Comparison of ENCODE assay signal across 13 cellular contexts in the genomic region with DNA sequence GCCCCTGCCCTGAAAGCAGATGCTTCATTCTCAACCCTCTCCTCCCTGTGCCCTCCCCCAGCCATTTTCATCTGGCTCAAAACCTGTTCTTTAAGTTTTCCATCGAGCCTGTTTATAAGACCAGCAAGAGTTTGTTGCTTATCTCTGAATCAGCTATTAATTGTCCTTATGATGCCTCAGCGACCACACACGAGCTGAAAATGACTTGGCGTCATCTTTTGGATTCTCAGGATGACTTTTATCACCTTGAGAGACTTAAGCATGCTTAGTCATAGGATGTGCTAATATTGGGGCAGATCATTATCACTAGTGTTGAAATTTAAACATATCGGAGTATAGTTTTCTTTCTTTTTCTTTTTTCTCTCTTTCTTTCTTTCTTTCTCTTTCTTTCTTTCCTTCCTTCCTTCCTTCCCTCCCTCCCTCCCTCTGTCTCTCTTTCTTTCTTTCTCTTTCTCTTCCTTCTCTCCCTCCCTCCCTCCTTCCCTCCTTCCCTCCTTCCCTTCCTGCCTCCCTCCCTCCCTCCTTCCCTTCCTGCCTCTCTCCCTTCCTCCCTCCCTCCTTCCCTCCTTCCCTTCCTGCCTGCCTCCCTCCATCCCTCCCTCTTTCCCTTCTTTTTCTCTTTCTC.
DNase-seq lines count a peak whose midpoint lies in the region; ATAC-seq and TF ChIP-seq lines count a peak whose summit lies in the region.
"Had no signal": no experiment of that assay in that cellular context is flagged by ENCODE, and none has a peak within 500 bp of the region (broad histone marks: within the 10 kb centered on the region; RNA-seq: fewer than 3 reads in every experiment).

No MANE protein-coding gene starts in this region.

- DNase-seq in activated T-cell treated with anti-CD3 and anti-CD28 coated beads for 48 hours (ENCODE audit: low read depth) = peak; percentile 12
- no peak for DNase-seq in activated T-cell treated with anti-CD3 and anti-CD28 coated beads, Interleukin-2, amount 50 U/mL, for 1 hour
- peak; percentile 16 to 34 for DNase-seq in activated T-cell treated with anti-CD3 and anti-CD28 coated beads, Interleukin-2, amount 50 U/mL, for 72 hours
- peak; percentile 35 for DNase-seq in stimulated activated CD4-positive, alpha-beta T cell treated with anti-CD3 and anti-CD28 coated beads, Interleukin-1b, Interleukin-23, amount 100 ng/mL, for 48 hours
- no peak for DNase-seq in NCI-H526 (lab: John Stamatoyannopoulos, UW)
- DNase-seq in GM13976 (ENCODE audit: low spot score) = no peak
- DNase-seq in right atrium auricular region (ENCODE audit: low spot score) = no peak
- DNase-seq: foreskin melanocyte, NCI-H1105, NCI-H524, pancreas, stomach had no signal

- peaks cover 14% of the 10 kb centered on the region for H3K4me1 Mint-ChIP-seq in activated T-cell treated with anti-CD3 and anti-CD28 coated beads, Interleukin-2, amount 50 U/mL, for 72 hours (ENCODE audit: low read depth)

- H3K4me1 ChIP-seq in right atrium auricular region = no peaks in the 10 kb centered on the region
- H3K4me1 ChIP-seq: pancreas, stomach had no signal

- H3K27ac ChIP-seq in right atrium auricular region = no peak overlapping the region
- H3K27ac ChIP-seq: pancreas, stomach had no signal

- H3K27me3 ChIP-seq in right atrium auricular region = no peaks in the 10 kb centered on the region
- H3K27me3 ChIP-seq: pancreas, stomach had no signal

- H3K27me3 Mint-ChIP-seq in activated T-cell treated with anti-CD3 and anti-CD28 coated beads, Interleukin-2, amount 50 U/mL, for 72 hours (ENCODE audit: low read depth) = peaks cover 22% of the 10 kb centered on the region

- peak overlapping the region in 1 of 2 donors; percentile 35 for H3K4me3 Mint-ChIP-seq in activated T-cell treated with anti-CD3 and anti-CD28 coated beads, Interleukin-2, amount 50 U/mL, for 72 hours

- TF ChIP-seq CTCF in GM13976 (IDR thresholded peaks at IDR 0.05; ENCODE audit: borderline replicate concordance, control extremely low read depth, extremely low read depth, insufficient read depth, missing control alignments) = no peak
- no peak for TF ChIP-seq CTCF in right atrium auricular region (IDR thresholded peaks at IDR 0.05)

- in situ Hi-C loops in GM13976 (cut with MboI; ENCODE audit: low sequenced_read_pairs, unreplicated experiment) = no loop called here

- peaks cover 0 to 2% of the 10 kb centered on the region in 2 donors for H3K36me3 Mint-ChIP-seq in activated T-cell treated with anti-CD3 and anti-CD28 coated beads, Interleukin-2, amount 50 U/mL, for 72 hours (ENCODE audit: insufficient read depth in 2 of 2)

- no peak overlapping the region for H3K4me3 ChIP-seq in right atrium auricular region
- H3K4me3 ChIP-seq: pancreas, stomach had no signal

- no peak overlapping the region for H3K27ac Mint-ChIP-seq in activated T-cell treated with anti-CD3 and anti-CD28 coated beads, Interleukin-2, amount 50 U/mL, for 72 hours

- no peaks in the 10 kb centered on the region for H3K9me3 Mint-ChIP-seq in activated T-cell treated with anti-CD3 and anti-CD28 coated beads, Interleukin-2, amount 50 U/mL, for 72 hours

- no peaks in the 10 kb centered on the region for H3K36me3 ChIP-seq in right atrium auricular region
- H3K36me3 ChIP-seq: pancreas, stomach had no signal

- ATAC-seq in HG02852 (IDR thresholded peaks at IDR 0.05; ENCODE audit: unreplicated experiment) = peak; percentile 79
- peak; percentile 82 to 96 for ATAC-seq in activated T-cell treated with anti-CD3 and anti-CD28 coated beads, Interleukin-2, amount 50 U/mL, for 72 hours (replicated peaks in 1 of 2)
- ATAC-seq: pancreas had no signal

- no peaks in the 10 kb centered on the region for H3K9me3 ChIP-seq in right atrium auricular region
- H3K9me3 ChIP-seq: pancreas, stomach had no signal

Comparison
In these comparisons a context has a peak if more than half of its experiments do, and no peak if none do; other contexts are left out.
1. DNase-seq: peak in activated T-cell treated with anti-CD3 and anti-CD28 coated beads for 48 hours (single experiment), activated T-cell treated with anti-CD3 and anti-CD28 coated beads, Interleukin-2, amount 50 U/mL, for 72 hours (2 of 2) and stimulated activated CD4-positive, alpha-beta T cell treated with anti-CD3 and anti-CD28 coated beads, Interleukin-1b, Interleukin-23, amount 100 ng/mL, for 48 hours (single experiment); none in activated T-cell treated with anti-CD3 and anti-CD28 coated beads, Interleukin-2, amount 50 U/mL, for 1 hour (single experiment), NCI-H526 (0 of 2), GM13976 (single experiment) and right atrium auricular region (single experiment).